In genomic region chr16:10918294-10919002, GRCh38 we compare ENCODE assay signal across 8 cellular contexts. TPM values are rescaled to one million over a fixed set of nuclear protein-coding genes. Genes with fewer than 3 reads are reported as not detected.
DNase-seq lines count a peak whose midpoint lies in the region; ATAC-seq and TF ChIP-seq lines count a peak whose summit lies in the region.

No MANE protein-coding gene starts in this region.

- H3K9me3 ChIP-seq in right cardiac atrium (ENCODE audit: control insufficient read depth, low read length): no peaks in the 10 kb centered on the region

- no peaks in the 10 kb centered on the region for H3K27me3 Mint-ChIP-seq in T-cell

- H3K27ac Mint-ChIP-seq in T-cell: no peak overlapping the region

- intact Hi-C loops in right cardiac atrium (cut with DNase I): loop anchor here (5.0 to 10.0 kb wide), 6 partner anchors 84 to 404 kb away; no protein-coding TSS in a partner anchor

- CTCF ChIA-PET in T-cell (lab: Charles Lee): interaction anchor here (0.5 to 2.1 kb wide), 6 partner anchors 8 to 1436 kb away, joined by 3 to 6 read pairs (median 3); no protein-coding TSS in a partner anchor

- DNase-seq in AG09319 (ENCODE audit: extremely low read depth, low read depth) (peak; percentile 83), NCI-H1436 treated with DMSO at 0.1 percent for 48 hours (lab: John Stamatoyannopoulos, UW) (peak; percentile 39), T-cell (peak; percentile 16 to 76 (median 62)), amniotic stem cell (lab: John Stamatoyannopoulos, UW) (peak; percentile 80), right cardiac atrium (peak; percentile 94 to 98 (median 95)), renal cortical epithelial cell (ENCODE audit: low read depth) (peak; percentile 91)

- no peak; the same call in none of the 2 replicates for TF ChIP-seq CTCF in AG09319 (IDR thresholded peaks at IDR 0.05; ENCODE audit: low read depth, low read length)

- peaks cover 6% of the 10 kb centered on the region for H3K4me1 ChIP-seq in right cardiac atrium (ENCODE audit: control insufficient read depth, insufficient read depth, low read length)

- no peak overlapping the region for H3K4me3 ChIP-seq in right cardiac atrium (ENCODE audit: low read length)

- 47% methylated on average over 21 of the region's 21 CpGs for WGBS in right cardiac atrium

- peaks cover 0 to 6% (median 4%) of the 10 kb centered on the region in 3 donors for H3K4me1 Mint-ChIP-seq in T-cell

- H3K36me3 Mint-ChIP-seq in T-cell: no peaks in the 10 kb centered on the region

- H3K4me3 Mint-ChIP-seq in T-cell: no peak overlapping the region

- ATAC-seq in GM19452 (IDR thresholded peaks at IDR 0.05; ENCODE audit: unreplicated experiment): peak; percentile 59
- ATAC-seq in T-cell (replicated peaks in 1 of 4): peak; percentile 61 to 82 (median 76)
- ATAC-seq in right cardiac atrium: peak; percentile 78 to 82
- no peak for ATAC-seq in HG02840 (IDR thresholded peaks at IDR 0.05; ENCODE audit: low FRiP score, unreplicated experiment)

- POLR2A ChIA-PET in T-cell (lab: Charles Lee): no interaction called here

- H3K27me3 ChIP-seq in right cardiac atrium (ENCODE audit: control insufficient read depth, insufficient read depth): no peaks in the 10 kb centered on the region

- H3K27ac ChIP-seq in right cardiac atrium (ENCODE audit: low read length): no peak overlapping the region

- H3K9me3 Mint-ChIP-seq in T-cell: no peaks in the 10 kb centered on the region

RNA-seq across cellular contexts. Expression of gene DEXI, which starts 23.8 kb away (rescaled TPM):
- total RNA-seq in T-cell (10 to 100 TPM; 12.2 to 39.8 (median 34.1) TPM), right cardiac atrium (100 to 1,000 TPM in 2 of 4 donors, 10 to 100 TPM in 2; 82.2 to 126 (median 101) TPM), renal cortical epithelial cell (29.2 and 47.1 TPM in 2 replicates)
- 127 TPM for polyA plus RNA-seq in right cardiac atrium

RNA-seq across cellular contexts. Expression of gene CLEC16A, which starts 25.9 kb away (rescaled TPM):
- total RNA-seq in T-cell: 10 to 100 TPM; 27.4 to 34.6 (median 28.7) TPM
- total RNA-seq in right cardiac atrium: 10 to 100 TPM; 24.0 to 31.5 (median 30.4) TPM
- polyA plus RNA-seq in right cardiac atrium: 14.9 TPM
- total RNA-seq in renal cortical epithelial cell: 13.2 and 48.3 TPM in 2 replicates

RNA-seq across cellular contexts. Expression of gene CIITA, which starts 41.4 kb away (rescaled TPM):
- total RNA-seq in T-cell: 10 to 100 TPM; 10.5 to 36.7 (median 12.5) TPM
- total RNA-seq in right cardiac atrium: 1 to 10 TPM; 5.3 to 9.1 (median 7.5) TPM
- polyA plus RNA-seq in right cardiac atrium: 7.3 TPM
- under 0.01 and 0.65 TPM in 2 replicates for total RNA-seq in renal cortical epithelial cell

Comparison
In these comparisons a context has a peak if more than half of its experiments do, and no peak if none do; other contexts are left out.
1. DNase-seq: peak in every context shown above with its lines; median percentile 95 in right cardiac atrium; 91 in renal cortical epithelial cell; 83 in AG09319; 80 in amniotic stem cell; 62 in T-cell; 39 in NCI-H1436 treated with DMSO at 0.1 percent for 48 hours.